Comparison of ENCODE assay signal across 12 cellular contexts in the genomic region with DNA sequence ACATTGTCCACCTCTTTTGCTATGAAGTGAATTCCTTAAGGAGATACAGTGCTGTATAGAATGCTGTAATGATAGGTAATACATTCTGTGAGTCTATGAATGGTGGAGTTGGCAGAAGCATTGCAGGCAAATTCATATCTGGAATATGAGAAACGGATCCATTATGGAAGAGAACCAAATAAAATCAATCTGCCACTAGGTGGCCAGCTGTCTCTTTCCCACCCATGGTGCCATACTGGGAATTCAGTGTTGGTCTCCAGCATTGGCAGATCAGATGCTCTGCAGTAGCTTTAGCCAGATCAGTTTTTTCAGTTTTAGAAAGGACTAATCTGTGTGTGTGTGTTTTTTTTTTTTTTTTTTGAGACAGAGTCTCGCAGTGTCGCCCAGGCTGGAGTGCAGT. TPM values are rescaled to one million over a fixed set of nuclear protein-coding genes. Genes with fewer than 3 reads are reported as not detected.
DNase-seq lines count a peak whose midpoint lies in the region; ATAC-seq, FAIRE-seq and TF ChIP-seq lines count a peak whose summit lies in the region.
"Had no signal": no experiment of that assay in that cellular context is flagged by ENCODE, and none has a peak within 500 bp of the region (broad histone marks: within the 10 kb centered on the region; RNA-seq: fewer than 3 reads in every experiment).

No MANE protein-coding gene starts in this region.

- H2AFZ ChIP-seq in HepG2 (ENCODE audit: low read length) (no peak overlapping the region), endothelial cell of umbilical vein (ENCODE audit: low read depth, low read length) (no peak overlapping the region)

- in situ Hi-C loops in HepG2 (cut with HindIII; ENCODE audit: extremely low pct_ligation_motif_present, low pct_unique_long_range_greater_than_20kb), result no loop called here

- no peaks in the 10 kb centered on the region for H3K9me3 ChIP-seq in HepG2 (ENCODE audit: low read length)
- H3K9me3 ChIP-seq in right lobe of liver, result no peaks in the 10 kb centered on the region
- no peaks in the 10 kb centered on the region for H3K9me3 ChIP-seq in endothelial cell of umbilical vein (replicated peaks; ENCODE audit: control insufficient read depth, insufficient read depth, low read length)
- no peaks in the 10 kb centered on the region for H3K9me3 ChIP-seq in kidney (ENCODE audit: control insufficient read depth in 1 of 2, low read length in 2 of 2)

- H3K4me2 ChIP-seq in HepG2 (ENCODE audit: low read depth, low read length), result no peak overlapping the region
- no peak overlapping the region for H3K4me2 ChIP-seq in endothelial cell of umbilical vein (ENCODE audit: insufficient read depth, low read length)

- BruUV-seq in HepG2 (replicated peaks; lab: Mats Ljungman, UMichigan) (no TSS peak), endothelial cell of umbilical vein (replicated peaks; lab: Mats Ljungman, UMichigan) (no TSS peak)

- H3K9ac ChIP-seq in HepG2 (ENCODE audit: insufficient read depth, low read depth, low read length) (no peak overlapping the region), endothelial cell of umbilical vein (replicated peaks; ENCODE audit: extremely low read depth, insufficient read depth, low read length) (no peak overlapping the region), kidney (ENCODE audit: low read length in 2 of 2) (no peak overlapping the region)

- POLR2A ChIA-PET in HepG2 (lab: Yijun Ruan, JAX), result no interaction called here
- POLR2A ChIA-PET in endothelial cell of umbilical vein (lab: Charles Lee), result no interaction called here

- H3K36me3 ChIP-seq in HepG2 (replicated peaks in 1 of 2; ENCODE audit: control insufficient read depth in 1 of 2, insufficient read depth in 2 of 2, low read length in 2 of 2) (no peaks in the 10 kb centered on the region; a peak in 1 of 5 replicates), right lobe of liver (peaks cover 0 to 5% (median 0%) of the 10 kb centered on the region in 4 donors), endothelial cell of umbilical vein (ENCODE audit: control insufficient read depth in 2 of 2, extremely low read depth in 1 of 2, insufficient read depth in 2 of 2, low read length in 2 of 2) (no peaks in the 10 kb centered on the region), kidney (ENCODE audit: control insufficient read depth in 1 of 2, insufficient read depth in 2 of 2, low read length in 2 of 2) (no peaks in the 10 kb centered on the region)

- H3K27me3 ChIP-seq in HepG2 (ENCODE audit: control insufficient read depth in 1 of 2, insufficient read depth in 2 of 2, low read length in 2 of 2) (no peaks in the 10 kb centered on the region), right lobe of liver (no peaks in the 10 kb centered on the region), endothelial cell of umbilical vein (ENCODE audit: control insufficient read depth in 2 of 2, insufficient read depth in 2 of 2, low read length in 2 of 2) (no peaks in the 10 kb centered on the region)

- no peak for TF ChIP-seq RAD21 in HepG2 (CRISPR knock-in tag; IDR thresholded peaks at IDR 0.05)

- H4K20me1 ChIP-seq in HepG2 (ENCODE audit: insufficient read depth, low read length) (no peaks in the 10 kb centered on the region; the same call in 1 of the 2 replicates), endothelial cell of umbilical vein (replicated peaks; ENCODE audit: control insufficient read depth, extremely low read depth, insufficient read depth, low read length) (peaks cover 3% of the 10 kb centered on the region)

- H3K79me2 ChIP-seq in HepG2 (ENCODE audit: insufficient read depth, low read length) (peaks cover 65% of the 10 kb centered on the region), endothelial cell of umbilical vein (ENCODE audit: control insufficient read depth, insufficient read depth, low read length) (peaks cover 55% of the 10 kb centered on the region)

- DNase-seq in HepG2 (ENCODE audit: low spot score), result no peak
- no peak for DNase-seq in right lobe of liver
- peak; percentile 24 for DNase-seq in NCI-H748 (lab: John Stamatoyannopoulos, UW; ENCODE audit: unreplicated experiment)
- DNase-seq in endothelial cell of umbilical vein (ENCODE audit: low read depth, low spot score), result no peak
- DNase-seq in KG1 (lab: John Stamatoyannopoulos, UW), result no peak
- no peak for DNase-seq in globus pallidus (ENCODE audit: low spot score)
- DNase-seq in kidney, result no peak
- DNase-seq: activated T-cell treated with anti-CD3 and anti-CD28 coated beads, Interleukin-2, amount 50 U/mL, for 48 hours; COR-L47; effector CD4-positive, alpha-beta T cell; T-helper 2 cell had no signal

- intact Hi-C loops in HepG2 (cut with micrococcal nuclease; ENCODE audit: unreplicated experiment) (no loop called here), right lobe of liver (cut with DNase I) (no loop called here), endothelial cell of umbilical vein (cut with micrococcal nuclease) (no loop called here), kidney (cut with DNase I) (no loop called here)

- no peaks in the 10 kb centered on the region for H3K9me1 ChIP-seq in endothelial cell of umbilical vein (replicated peaks; ENCODE audit: control insufficient read depth, extremely low read depth, insufficient read depth, low read length)

- no peak overlapping the region for H3K27ac ChIP-seq in HepG2 (ENCODE audit: extremely low read length, insufficient read depth, low read length)
- no peak overlapping the region for H3K27ac ChIP-seq in right lobe of liver
- H3K27ac ChIP-seq in endothelial cell of umbilical vein (ENCODE audit: insufficient read depth, low read depth, low read length), result no peak overlapping the region
- no peak overlapping the region for H3K27ac ChIP-seq in kidney (ENCODE audit: low read depth in 2 of 2, low read length in 2 of 2)

- WGBS in HepG2 (ENCODE audit: low lambda C conversion rate), result 100% methylated on average over 3 of the region's 3 CpGs
- 96% methylated on average over 3 of the region's 3 CpGs for WGBS in right lobe of liver (ENCODE audit: insufficient coverage, low coverage, low lambda C conversion rate, missing lambda C conversion rate)

- H3K4me1 ChIP-seq in HepG2 (ENCODE audit: insufficient read depth, low read length) (no peaks in the 10 kb centered on the region; the same call in 1 of the 2 replicates), right lobe of liver (peaks cover 0 to 11% (median 0%) of the 10 kb centered on the region in 4 donors), endothelial cell of umbilical vein (ENCODE audit: control insufficient read depth, extremely low read depth, insufficient read depth, low read length) (no peaks in the 10 kb centered on the region), kidney (ENCODE audit: control insufficient read depth in 1 of 2, insufficient read depth in 1 of 2, low read depth in 1 of 2, low read length in 2 of 2) (peaks cover 2 to 6% of the 10 kb centered on the region in 2 donors)

- ATAC-seq in HepG2, result peak; percentile 57
- no peak for ATAC-seq in right lobe of liver
- no peak for ATAC-seq in HG03460 (IDR thresholded peaks at IDR 0.05; ENCODE audit: unreplicated experiment)

- FAIRE-seq in HepG2 (lab: Jason Lieb, UNC), result no peak
- FAIRE-seq in endothelial cell of umbilical vein (lab: Jason Lieb, UNC), result peak; percentile 53
- no peak for FAIRE-seq in kidney (lab: Jason Lieb, UNC)

- TF ChIP-seq EP300 in HepG2 (IDR thresholded peaks at IDR 0.05; ENCODE audit: low read depth in 2 of 2, low read length in 2 of 2) (no peak), HepG2 (CRISPR knock-in tag; IDR thresholded peaks at IDR 0.05; ENCODE audit: borderline replicate concordance) (no peak)

- TF ChIP-seq CTCF in HepG2 (CRISPR knock-in tag; IDR thresholded peaks at IDR 0.05) (peak; percentile 17; the same call in 1 of the 2 replicates), right lobe of liver (IDR thresholded peaks at IDR 0.05) (peak in 2 of 4 donors; percentile 3 to 24), endothelial cell of umbilical vein (IDR thresholded peaks at IDR 0.05; ENCODE audit: extremely low read depth in 1 of 2, insufficient read depth in 1 of 2, low read depth in 1 of 2, low read length in 2 of 2) (peak; percentile 27 to 31), kidney (IDR thresholded peaks at IDR 0.05; ENCODE audit: borderline replicate concordance, extremely low read depth, insufficient read depth) (no peak)

- no peak for TF ChIP-seq POLR2A in HepG2 (IDR thresholded peaks at IDR 0.05; ENCODE audit: insufficient read depth in 1 of 2, low read depth in 2 of 2, low read length in 2 of 2)
- no peak for TF ChIP-seq POLR2A in right lobe of liver (IDR thresholded peaks at IDR 0.05)
- no peak for TF ChIP-seq POLR2A in endothelial cell of umbilical vein (IDR thresholded peaks at IDR 0.05; ENCODE audit: low read depth, low read length)

- dilution Hi-C loops in endothelial cell of umbilical vein (cut with MboI; ENCODE audit: extremely low pct_ligation_motif_present, low sequenced_read_pairs), result no loop called here

- CTCF ChIA-PET in HepG2 (lab: Yijun Ruan, JAX; ENCODE audit: low intra/inter-chr PET ratio, low total read pairs), result no interaction called here
- CTCF ChIA-PET in endothelial cell of umbilical vein (lab: Charles Lee), result interaction anchor here (0.7 to 3.9 kb wide), 11 partner anchors 10 to 276 kb away, joined by 3 to 26 read pairs (median 3); a partner anchor contains a TSS

- H3K4me3 ChIP-seq in HepG2 (replicated peaks in 1 of 3; ENCODE audit: insufficient read depth in 1 of 3, low read depth in 2 of 3, low read length in 3 of 3) (no peak overlapping the region), right lobe of liver (no peak overlapping the region), endothelial cell of umbilical vein (replicated peaks in 1 of 3; ENCODE audit: insufficient read depth in 1 of 3, low read depth in 1 of 3, low read length in 3 of 3) (no peak overlapping the region), kidney (ENCODE audit: low read length in 2 of 2) (no peak overlapping the region)

RNA-seq across cellular contexts. Expression of a gene that starts 27.6 kb away (rescaled TPM):
- total RNA-seq in HepG2 (2016; rRNA removed; fragmentation: Illumina TruSeq; extraction: Trizol), result 38.1 and 48.2 TPM in 2 replicates
- total RNA-seq in HepG2 (2016; cell fraction: cytosol; rRNA removed; fragmentation: Illumina TruSeq; extraction: Trizol; ENCODE audit: low read depth), result 30.3 and 34.8 TPM in 2 replicates
- 32.9 and 48.9 TPM in 2 replicates for total RNA-seq in HepG2 (2016; cell fraction: insoluble cytoplasmic fraction; rRNA removed; fragmentation: Illumina TruSeq; extraction: Trizol)
- total RNA-seq in HepG2 (2016; cell fraction: membrane; rRNA removed; fragmentation: Illumina TruSeq; extraction: Trizol), result 14.3 and 17.6 TPM in 2 replicates
- total RNA-seq in HepG2 (2016; cell fraction: nucleus; rRNA removed; fragmentation: Illumina TruSeq; extraction: Trizol), result 48.4 and 54.1 TPM in 2 replicates
- 9.7 and 10.4 TPM in 2 replicates for polyA plus RNA-seq in HepG2 (2011; rRNA removed)
- 5.4 and 8.2 TPM in 2 replicates for polyA plus RNA-seq in HepG2 (2011; cell fraction: cytosol; rRNA removed)
- polyA plus RNA-seq in HepG2 (2011; cell fraction: nucleus; rRNA removed), result 2.8 and 3.7 TPM in 2 replicates
- 12.1 and 15.4 TPM in 2 replicates for polyA plus RNA-seq in HepG2 (2012)
- 1.4 TPM in 2 replicates for polyA plus RNA-seq in HepG2 (2016; cell fraction: cytosol; fragmentation: Illumina TruSeq; extraction: Trizol; ENCODE audit: low read depth)
- 16.8 and 19.2 TPM in 2 replicates for polyA plus RNA-seq in HepG2 (2016; cell fraction: insoluble cytoplasmic fraction; fragmentation: Illumina TruSeq; extraction: Trizol; ENCODE audit: low read depth)
- 3.1 and 3.7 TPM in 2 replicates for polyA plus RNA-seq in HepG2 (2016; cell fraction: membrane; fragmentation: Illumina TruSeq; extraction: Trizol; ENCODE audit: low read depth)
- polyA plus RNA-seq in HepG2 (2016; cell fraction: nucleus; fragmentation: Illumina TruSeq; extraction: Trizol; ENCODE audit: insufficient read depth, low read depth), result 37.4 and 38.5 TPM in 2 replicates
- polyA minus RNA-seq in HepG2 (2011; rRNA and poly(A)+ RNA removed; ENCODE audit: low replicate concordance), result 13.2 and 17.4 TPM in 2 replicates
- polyA minus RNA-seq in HepG2 (2011; cell fraction: cytosol; rRNA and poly(A)+ RNA removed), result 21.4 and 25.3 TPM in 2 replicates
- 14.4 and 17.8 TPM in 2 replicates for polyA minus RNA-seq in HepG2 (2011; cell fraction: nucleus; rRNA and poly(A)+ RNA removed)
- total RNA-seq in right lobe of liver, result 10 to 100 TPM; 49.0 to 64.3 (median 51.7) TPM
- total RNA-seq in endothelial cell of umbilical vein, result 48.6 and 51.2 TPM in 2 replicates
- polyA plus RNA-seq in endothelial cell of umbilical vein, result 13.9 and 17.0 TPM in 2 replicates
- 17.7 and 19.7 TPM in 2 replicates for polyA plus RNA-seq in endothelial cell of umbilical vein (2011; cell fraction: cytosol; rRNA removed)
- polyA plus RNA-seq in endothelial cell of umbilical vein (2011; cell fraction: nucleus; rRNA removed), result 14.5 and 18.0 TPM in 2 replicates
- 34.3 and 43.0 TPM in 2 replicates for polyA plus RNA-seq in endothelial cell of umbilical vein (2012)
- polyA minus RNA-seq in endothelial cell of umbilical vein, result 42.5 and 53.5 TPM in 2 replicates
- polyA minus RNA-seq in endothelial cell of umbilical vein (2011; cell fraction: cytosol; rRNA and poly(A)+ RNA removed), result 12.1 TPM
- 17.5 and 21.3 TPM in 2 replicates for polyA minus RNA-seq in endothelial cell of umbilical vein (2011; cell fraction: nucleus; rRNA and poly(A)+ RNA removed)
- 65.9 TPM for total RNA-seq in kidney
- polyA plus RNA-seq in kidney (ENCODE audit: insufficient read depth, low read depth, low replicate concordance), result 20.1 TPM
